Comparison of ENCODE assay signal across 15 cellular contexts in the genomic region with DNA sequence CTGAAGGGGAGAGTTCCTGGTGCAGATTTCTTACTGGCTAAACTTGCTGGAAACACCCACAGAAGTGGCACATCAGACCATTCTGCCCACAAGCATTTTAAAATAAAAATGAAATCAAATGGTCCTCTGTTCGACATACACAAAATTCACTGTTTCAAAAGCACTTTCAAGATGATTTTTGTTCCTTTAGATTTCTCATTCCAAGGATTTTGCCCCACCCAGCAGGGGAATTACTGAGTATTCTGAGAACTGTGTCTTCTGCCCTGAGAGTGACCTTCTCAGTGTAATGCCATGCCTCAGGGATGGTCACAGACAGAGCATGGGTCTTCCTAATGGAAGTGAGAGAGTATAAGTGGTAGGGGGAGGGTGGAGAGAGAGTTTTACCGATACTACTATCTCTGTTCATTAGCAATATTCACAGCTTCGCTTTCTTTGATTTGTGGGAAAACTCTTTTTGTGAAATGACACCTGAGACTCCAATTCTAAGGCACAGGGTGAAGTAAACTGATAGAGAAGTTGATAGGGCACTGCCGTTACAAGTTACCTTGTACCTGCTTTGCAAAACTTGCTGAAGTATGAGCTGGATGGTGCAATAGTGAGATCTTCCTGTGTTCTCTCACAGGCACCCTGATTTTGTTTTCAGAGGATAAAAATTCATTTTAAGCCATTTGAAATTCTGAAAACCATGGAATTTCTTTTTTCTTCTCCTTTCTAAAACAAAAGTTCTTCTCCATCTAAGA.
DNase-seq lines count a peak whose midpoint lies in the region; ATAC-seq and TF ChIP-seq lines count a peak whose summit lies in the region.
"Had no signal": no experiment of that assay in that cellular context is flagged by ENCODE, and none has a peak within 500 bp of the region (broad histone marks: within the 10 kb centered on the region; RNA-seq: fewer than 3 reads in every experiment).

No MANE protein-coding gene starts in this region.

- no peaks in the 10 kb centered on the region for H3K9me3 ChIP-seq in left ventricle myocardium inferior (replicated peaks)
- no peaks in the 10 kb centered on the region for H3K9me3 ChIP-seq in lower lobe of right lung
- H3K9me3 ChIP-seq in uterus = no peaks in the 10 kb centered on the region
- H3K9me3 ChIP-seq: HAP-1 had no signal

- H3K4me1 Mint-ChIP-seq in immature natural killer cell = peaks cover 9 to 11% of the 10 kb centered on the region in 2 donors
- peaks cover 5 to 9% of the 10 kb centered on the region in 2 donors for H3K4me1 Mint-ChIP-seq in stimulated activated naive B cell treated with anti-CD40 and anti-IgM and Interleukin-4, amounts not matched to agents 10 μg/mL and 1 μg/mL and 100 μg/mL, for 72 hours

- no peak for TF ChIP-seq CTCF in left ventricle myocardium inferior (IDR thresholded peaks at IDR 0.05; ENCODE audit: borderline replicate concordance)
- no peak for TF ChIP-seq CTCF in lower lobe of right lung (IDR thresholded peaks at IDR 0.05)
- no peak for TF ChIP-seq CTCF in uterus (IDR thresholded peaks at IDR 0.05)
- TF ChIP-seq CTCF in omental fat pad (IDR thresholded peaks at IDR 0.05) = no peak

- ATAC-seq in left ventricle myocardium superior = no peak
- no peak for ATAC-seq in lower lobe of right lung
- ATAC-seq in omental fat pad (ENCODE audit: low FRiP score) = no peak
- no peak for ATAC-seq in stimulated activated naive B cell treated with anti-CD40 and anti-IgM and Interleukin-4, amounts not matched to agents 10 μg/mL and 1 μg/mL and 100 μg/mL, for 72 hours (replicated peaks)

- H3K4me3 Mint-ChIP-seq in immature natural killer cell = no peak overlapping the region
- H3K4me3 Mint-ChIP-seq in stimulated activated naive B cell treated with anti-CD40 and anti-IgM and Interleukin-4, amounts not matched to agents 10 μg/mL and 1 μg/mL and 100 μg/mL, for 72 hours = no peak overlapping the region

- no peak for TF ChIP-seq POLR2A in uterus (IDR thresholded peaks at IDR 0.05)

- no peak overlapping the region for H3K27ac Mint-ChIP-seq in immature natural killer cell
- H3K27ac Mint-ChIP-seq in stimulated activated naive B cell treated with anti-CD40 and anti-IgM and Interleukin-4, amounts not matched to agents 10 μg/mL and 1 μg/mL and 100 μg/mL, for 72 hours = no peak overlapping the region

- DNase-seq in left ventricle myocardium inferior = no peak
- DNase-seq in left ventricle myocardium superior = no peak
- no peak for DNase-seq in lower lobe of right lung
- no peak for DNase-seq in uterus
- DNase-seq in omental fat pad (ENCODE audit: low spot score) = no peak
- DNase-seq in immature natural killer cell = no peak
- DNase-seq in stimulated activated naive B cell treated with anti-CD40 and anti-IgM and Interleukin-4, amounts not matched to agents 10 μg/mL and 1 μg/mL and 100 μg/mL, for 72 hours = no peak
- DNase-seq: 8988T, DMS 273 treated with DMSO at 0.1 percent for 48 hours, NCI-H2029, NCI-H2171 treated with DMSO at 0.1 percent for 48 hours, NCI-H510A, NCI-H82 had no signal

- H3K27me3 ChIP-seq in left ventricle myocardium inferior (ENCODE audit: low read depth) = no peaks in the 10 kb centered on the region
- no peaks in the 10 kb centered on the region for H3K27me3 ChIP-seq in lower lobe of right lung (ENCODE audit: low read depth)
- no peaks in the 10 kb centered on the region for H3K27me3 ChIP-seq in rectal smooth muscle tissue (ENCODE audit: control insufficient read depth, insufficient read depth, low read length)
- H3K27me3 ChIP-seq in uterus = no peaks in the 10 kb centered on the region

- intact Hi-C loops in left ventricle myocardium inferior (cut with micrococcal nuclease) (no loop called here), left ventricle myocardium superior (cut with micrococcal nuclease) (no loop called here), lower lobe of right lung (cut with DNase I) (no loop called here), uterus (cut with DNase I; ENCODE audit: low total_unique reads) (no loop called here)

- H3K4me3 ChIP-seq in left ventricle myocardium inferior (no peak overlapping the region), lower lobe of right lung (no peak overlapping the region), rectal smooth muscle tissue (ENCODE audit: low read length) (no peak overlapping the region), uterus (no peak overlapping the region)
- H3K4me3 ChIP-seq: HAP-1 had no signal

- H3K27ac ChIP-seq in left ventricle myocardium inferior (replicated peaks) (peak overlapping the region; percentile 79), lower lobe of right lung (peak overlapping the region; percentile 24), rectal smooth muscle tissue (ENCODE audit: low read depth, low read length) (peak overlapping the region; percentile 47), uterus (peak overlapping the region; percentile 74 to 85)

- H3K4me1 ChIP-seq in left ventricle myocardium inferior = peaks cover 23% of the 10 kb centered on the region
- H3K4me1 ChIP-seq in lower lobe of right lung = peaks cover 30% of the 10 kb centered on the region
- H3K4me1 ChIP-seq in rectal smooth muscle tissue (ENCODE audit: control insufficient read depth, insufficient read depth, low read length) = peaks cover 45% of the 10 kb centered on the region
- H3K4me1 ChIP-seq in uterus = peaks cover 11 to 18% of the 10 kb centered on the region in 2 donors

- H3K9me3 Mint-ChIP-seq in immature natural killer cell = no peaks in the 10 kb centered on the region
- H3K9me3 Mint-ChIP-seq in stimulated activated naive B cell treated with anti-CD40 and anti-IgM and Interleukin-4, amounts not matched to agents 10 μg/mL and 1 μg/mL and 100 μg/mL, for 72 hours = no peaks in the 10 kb centered on the region

- H3K9ac ChIP-seq in rectal smooth muscle tissue (ENCODE audit: low read length) = no peak overlapping the region

- H3K36me3 Mint-ChIP-seq in immature natural killer cell = no peaks in the 10 kb centered on the region
- H3K36me3 Mint-ChIP-seq in stimulated activated naive B cell treated with anti-CD40 and anti-IgM and Interleukin-4, amounts not matched to agents 10 μg/mL and 1 μg/mL and 100 μg/mL, for 72 hours = no peaks in the 10 kb centered on the region

- peaks cover 0 to 4% (median 3%) of the 10 kb centered on the region in 3 donors for H3K27me3 Mint-ChIP-seq in immature natural killer cell (ENCODE audit: low read depth in 3 of 3)
- peaks cover 0 to 3% of the 10 kb centered on the region in 2 donors for H3K27me3 Mint-ChIP-seq in stimulated activated naive B cell treated with anti-CD40 and anti-IgM and Interleukin-4, amounts not matched to agents 10 μg/mL and 1 μg/mL and 100 μg/mL, for 72 hours

- H3K36me3 ChIP-seq in left ventricle myocardium inferior = no peaks in the 10 kb centered on the region
- no peaks in the 10 kb centered on the region for H3K36me3 ChIP-seq in lower lobe of right lung
- H3K36me3 ChIP-seq in rectal smooth muscle tissue (ENCODE audit: control insufficient read depth, insufficient read depth, low read length) = no peaks in the 10 kb centered on the region
- H3K36me3 ChIP-seq in uterus = no peaks in the 10 kb centered on the region
- H3K36me3 ChIP-seq: HAP-1 had no signal

Comparison
In these comparisons a context has a peak if more than half of its experiments do, and no peak if none do; other contexts are left out.
1. H3K27ac ChIP-seq: peak in every context shown above with its lines; median percentile 80 in uterus; 79 in left ventricle myocardium inferior; 47 in rectal smooth muscle tissue; 24 in lower lobe of right lung.